Comparison of ENCODE assay signal across 8 cellular contexts in the genomic region with DNA sequence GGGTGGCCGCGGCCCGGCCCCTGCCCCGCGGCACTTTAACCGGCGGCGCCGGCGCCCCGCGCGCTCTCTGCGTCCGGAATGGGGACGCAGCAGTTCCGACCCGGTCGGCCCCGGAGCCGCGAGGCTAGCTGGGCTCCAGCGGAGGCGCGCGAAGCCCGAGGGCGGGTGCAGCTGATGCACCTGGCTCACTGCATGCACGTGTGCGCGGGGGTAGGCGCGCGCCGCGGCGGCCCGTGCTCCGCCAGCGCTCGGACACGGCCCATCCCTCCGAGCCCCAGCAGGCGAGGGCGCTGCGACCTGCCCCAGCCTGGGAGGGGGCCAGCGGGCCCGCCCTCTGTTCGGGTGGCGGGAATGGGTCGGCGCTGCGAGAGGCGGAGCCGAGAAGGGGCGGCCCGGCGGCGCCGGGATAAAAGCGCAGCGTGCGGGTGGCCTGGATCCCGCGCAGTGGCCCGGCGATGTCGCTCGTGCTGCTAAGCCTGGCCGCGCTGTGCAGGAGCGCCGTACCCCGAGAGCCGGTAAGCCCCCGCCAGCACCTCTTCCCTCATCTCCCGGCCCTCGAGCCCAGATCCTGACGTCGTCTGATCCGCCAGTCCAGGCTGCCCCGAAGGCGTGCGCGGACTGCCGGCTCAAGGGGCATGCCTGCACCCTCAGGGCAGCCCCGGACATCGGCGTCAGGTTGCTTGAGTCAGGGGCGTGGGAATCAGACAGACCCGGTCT. TPM values are rescaled to one million over a fixed set of nuclear protein-coding genes. Genes with fewer than 3 reads are reported as not detected.
A peak's percentile ranks its signal among the peaks of the same experiment; 100 is the strongest.
DNase-seq lines count a peak whose midpoint lies in the region; ATAC-seq, FAIRE-seq and TF ChIP-seq lines count a peak whose summit lies in the region.

A gene with protein sequence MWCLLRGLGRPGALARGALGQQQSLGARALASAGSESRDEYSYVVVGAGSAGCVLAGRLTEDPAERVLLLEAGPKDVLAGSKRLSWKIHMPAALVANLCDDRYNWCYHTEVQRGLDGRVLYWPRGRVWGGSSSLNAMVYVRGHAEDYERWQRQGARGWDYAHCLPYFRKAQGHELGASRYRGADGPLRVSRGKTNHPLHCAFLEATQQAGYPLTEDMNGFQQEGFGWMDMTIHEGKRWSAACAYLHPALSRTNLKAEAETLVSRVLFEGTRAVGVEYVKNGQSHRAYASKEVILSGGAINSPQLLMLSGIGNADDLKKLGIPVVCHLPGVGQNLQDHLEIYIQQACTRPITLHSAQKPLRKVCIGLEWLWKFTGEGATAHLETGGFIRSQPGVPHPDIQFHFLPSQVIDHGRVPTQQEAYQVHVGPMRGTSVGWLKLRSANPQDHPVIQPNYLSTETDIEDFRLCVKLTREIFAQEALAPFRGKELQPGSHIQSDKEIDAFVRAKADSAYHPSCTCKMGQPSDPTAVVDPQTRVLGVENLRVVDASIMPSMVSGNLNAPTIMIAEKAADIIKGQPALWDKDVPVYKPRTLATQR (minus strand): TSS at position 286 of the 717 bp plus-strand sequence. CDS start 22,411 bp downstream, outside the sequence.
A gene with protein sequence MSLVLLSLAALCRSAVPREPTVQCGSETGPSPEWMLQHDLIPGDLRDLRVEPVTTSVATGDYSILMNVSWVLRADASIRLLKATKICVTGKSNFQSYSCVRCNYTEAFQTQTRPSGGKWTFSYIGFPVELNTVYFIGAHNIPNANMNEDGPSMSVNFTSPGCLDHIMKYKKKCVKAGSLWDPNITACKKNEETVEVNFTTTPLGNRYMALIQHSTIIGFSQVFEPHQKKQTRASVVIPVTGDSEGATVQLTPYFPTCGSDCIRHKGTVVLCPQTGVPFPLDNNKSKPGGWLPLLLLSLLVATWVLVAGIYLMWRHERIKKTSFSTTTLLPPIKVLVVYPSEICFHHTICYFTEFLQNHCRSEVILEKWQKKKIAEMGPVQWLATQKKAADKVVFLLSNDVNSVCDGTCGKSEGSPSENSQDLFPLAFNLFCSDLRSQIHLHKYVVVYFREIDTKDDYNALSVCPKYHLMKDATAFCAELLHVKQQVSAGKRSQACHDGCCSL (plus strand): TSS at position 435 of the 717 bp plus-strand sequence. CDS start 21 bp downstream, at position 456.

- H3K27ac ChIP-seq in CD4-positive, alpha-beta T cell (ENCODE audit: low read depth, low read length) = no peak within 1 kb of the TSS
- H3K27ac ChIP-seq in mucosa of rectum (ENCODE audit: low read depth in 2 of 2, low read length in 2 of 2) = peak within 1 kb of the TSS; percentile 79 to 92

- peak within 1 kb of the TSS; percentile 65 to 76 for H3K4me3 ChIP-seq in mucosa of rectum (ENCODE audit: low read length in 2 of 2)

- H3K27me3 Mint-ChIP-seq in CD4-positive, alpha-beta T cell = peaks cover 60% of the 10 kb centered on the region
- peaks cover 64% of the 10 kb centered on the region for H3K27me3 Mint-ChIP-seq in T-helper 17 cell

- H3K9me3 ChIP-seq in CD4-positive, alpha-beta T cell (ENCODE audit: control insufficient read depth, low read length) = no peaks in the 10 kb centered on the region
- H3K9me3 ChIP-seq in T-helper 17 cell (ENCODE audit: control insufficient read depth, low read length, poor library complexity, severe bottlenecking) (no peaks in the 10 kb centered on the region), mucosa of rectum (ENCODE audit: control insufficient read depth in 2 of 2, low read length in 2 of 2) (no peaks in the 10 kb centered on the region)

- peaks cover 3% of the 10 kb centered on the region for H3K4me1 Mint-ChIP-seq in CD4-positive, alpha-beta T cell (ENCODE audit: low read depth)
- H3K4me1 Mint-ChIP-seq in T-helper 17 cell = peaks cover 6% of the 10 kb centered on the region

- POLR2A ChIA-PET in CD4-positive, alpha-beta T cell (lab: Charles Lee) = no interaction called here

- no peaks in the 10 kb centered on the region for H3K36me3 ChIP-seq in mucosa of rectum (ENCODE audit: control insufficient read depth in 2 of 2, insufficient read depth in 2 of 2, low read length in 2 of 2)

- intact Hi-C loops in CD4-positive, alpha-beta T cell (cut with DNase I, micrococcal nuclease) = no loop called here

- FAIRE-seq in urothelium cell line (lab: Jason Lieb, UNC) = no peak

- no peaks in the 10 kb centered on the region for H3K36me3 Mint-ChIP-seq in CD4-positive, alpha-beta T cell (ENCODE audit: low read depth)
- peaks cover 5% of the 10 kb centered on the region for H3K36me3 Mint-ChIP-seq in T-helper 17 cell (ENCODE audit: low read depth)

- DNase-seq in CD4-positive, alpha-beta T cell = no peak
- DNase-seq in T-helper 17 cell (peak in 2 of 3 donors; percentile 23 to 27), erythroblast (lab: John Stamatoyannopoulos, UW) (peak; percentile 45 to 50), urothelium cell line (ENCODE audit: low spot score) (peak; percentile 61), NK-92 (lab: John Stamatoyannopoulos, UW; ENCODE audit: unreplicated experiment) (no peak)

- H3K4me1 ChIP-seq in mucosa of rectum (ENCODE audit: control insufficient read depth in 2 of 2, insufficient read depth in 2 of 2, low read length in 2 of 2) = peaks cover 30 to 39% of the 10 kb centered on the region in 2 donors

- H3K27me3 ChIP-seq in CD4-positive, alpha-beta T cell (ENCODE audit: control insufficient read depth, insufficient read depth, low read length) = peaks cover 60% of the 10 kb centered on the region
- H3K27me3 ChIP-seq in mucosa of rectum (ENCODE audit: control insufficient read depth in 2 of 2, insufficient read depth in 2 of 2, low read length in 2 of 2) = peaks cover 0 to 3% of the 10 kb centered on the region in 2 donors

- no peak within 1 kb of the TSS for H3K27ac Mint-ChIP-seq in CD4-positive, alpha-beta T cell
- no peak within 1 kb of the TSS for H3K27ac Mint-ChIP-seq in T-helper 17 cell

- H3K9ac ChIP-seq in mucosa of rectum (ENCODE audit: low read depth in 1 of 2, low read length in 2 of 2) = peak within 1 kb of the TSS; percentile 52 to 81

- no peak for ATAC-seq in CD4-positive, alpha-beta T cell (ENCODE audit: poor library complexity)
- peak; percentile 44 for ATAC-seq in GM19025 (IDR thresholded peaks at IDR 0.05; ENCODE audit: low read depth, unreplicated experiment)
- ATAC-seq in HG03460 (IDR thresholded peaks at IDR 0.05; ENCODE audit: unreplicated experiment) = peak; percentile 31
- peak; percentile 63 for ATAC-seq in T-helper 17 cell

- CTCF ChIA-PET in CD4-positive, alpha-beta T cell (lab: Charles Lee) = no interaction called here

- H3K4me3 Mint-ChIP-seq in CD4-positive, alpha-beta T cell = peak within 1 kb of the TSS; percentile 54
- peak within 1 kb of the TSS; percentile 77 for H3K4me3 Mint-ChIP-seq in T-helper 17 cell

- H3K9me3 Mint-ChIP-seq in CD4-positive, alpha-beta T cell = no peaks in the 10 kb centered on the region

- no peak for TF ChIP-seq POLR2A in erythroblast (IDR thresholded peaks at IDR 0.05; ENCODE audit: low read length)

- no peak for TF ChIP-seq CTCF in CD4-positive, alpha-beta T cell (IDR thresholded peaks at IDR 0.05)

RNA-seq across cellular contexts. Expression of the first gene that starts in this region (rescaled TPM):
- under 1 TPM; 0.31 to 0.60 TPM for total RNA-seq in CD4-positive, alpha-beta T cell
- under 1 TPM; 0.50 to 0.94 TPM for total RNA-seq in T-helper 17 cell

RNA-seq across cellular contexts. Expression of the second gene that starts in this region (rescaled TPM):
- under 1 TPM; 0.22 to 0.36 TPM for total RNA-seq in CD4-positive, alpha-beta T cell
- total RNA-seq in T-helper 17 cell = under 1 TPM; 0.44 to 0.75 TPM

Comparison
In these comparisons a context has a peak if more than half of its experiments do, and no peak if none do; other contexts are left out.
1. Peak in DNase-seq and ATAC-seq in T-helper 17 cell; RNA of the genes that start here not detected or under 1 TPM.
2. DNase-seq: peak in erythroblast (2 of 2) and urothelium cell line (single experiment); none in CD4-positive, alpha-beta T cell (0 of 10) and NK-92 (single experiment).